Comparison of ENCODE assay signal across 13 cellular contexts in genomic region chr13:44402902-44403719, GRCh38. TPM values are rescaled to one million over a fixed set of nuclear protein-coding genes. Genes with fewer than 3 reads are reported as not detected.
DNase-seq lines count a peak whose midpoint lies in the region; ATAC-seq and TF ChIP-seq lines count a peak whose summit lies in the region.
"Had no signal": no experiment of that assay in that cellular context is flagged by ENCODE, and none has a peak within 500 bp of the region (broad histone marks: within the 10 kb centered on the region; RNA-seq: fewer than 3 reads in every experiment).

No MANE protein-coding gene starts in this region.

- H3K4me2 ChIP-seq in PC-3 (ENCODE audit: low read length) = peak overlapping the region; percentile 66

- H3K4me1 ChIP-seq in PC-3 (ENCODE audit: insufficient read depth, low read length) (peaks cover 21% of the 10 kb centered on the region), stomach (peaks cover 5 to 32% (median 24%) of the 10 kb centered on the region in 4 donors)

- no peaks in the 10 kb centered on the region for H4K20me1 ChIP-seq in PC-3 (ENCODE audit: low read length)

- ATAC-seq in PC-3 (peak; percentile 44), GM21423 (IDR thresholded peaks at IDR 0.05; ENCODE audit: unreplicated experiment) (no peak), HG03108 (IDR thresholded peaks at IDR 0.05; ENCODE audit: unreplicated experiment) (no peak)
- ATAC-seq: natural killer cell treated with Interleukin-12 subunit alpha and Interleukin-12 subunit beta and Interleukin-15 and Interleukin-18, amount 100 ng/mL, for 72 hours; stimulated activated naive B cell treated with anti-CD40 and anti-IgM and Interleukin-4, amounts not matched to agents 10 μg/mL and 1 μg/mL and 100 μg/mL, for 72 hours had no signal

- no peaks in the 10 kb centered on the region for H3K9me3 ChIP-seq in PC-3 (ENCODE audit: low read length)
- H3K9me3 ChIP-seq in stomach = no peaks in the 10 kb centered on the region

- no peaks in the 10 kb centered on the region for H3K79me2 ChIP-seq in PC-3 (ENCODE audit: low read length)

- CTCF ChIA-PET in PC-3 (lab: Charles Lee) = no interaction called here

- TF ChIP-seq CTCF in PC-3 (conservative IDR thresholded peaks at IDR 0.05; ENCODE audit: low read depth, low read length) = no peak
- no peak for TF ChIP-seq CTCF in stomach (IDR thresholded peaks at IDR 0.05)

- no peak for TF ChIP-seq EP300 in stomach (IDR thresholded peaks at IDR 0.05)

- TF ChIP-seq POLR2A in stomach (IDR thresholded peaks at IDR 0.05) = no peak

- peak overlapping the region; percentile 68 for H2AFZ ChIP-seq in PC-3 (ENCODE audit: low read length)

- H3K4me3 ChIP-seq in PC-3 (ENCODE audit: low read length) = peak overlapping the region; percentile 5; the same call in 1 of the 2 replicates
- H3K4me3 ChIP-seq in stomach = peak overlapping the region in 1 of 4 donors; percentile 18

- peak overlapping the region; percentile 51 for H3K27ac ChIP-seq in PC-3 (ENCODE audit: low read length)
- peak overlapping the region; percentile 63 to 83 (median 78) for H3K27ac ChIP-seq in stomach

- 29 to 52% (median 41%) methylated on average over 17 of the region's 17 CpGs for WGBS in stomach, 5 donors

- intact Hi-C loops in PC-3 (cut with micrococcal nuclease) (no loop called here), stomach (cut with DNase I; ENCODE audit: low total_unique reads) (no loop called here)

- DNase-seq in NCI-H1417 (lab: John Stamatoyannopoulos, UW) = peak; percentile 8 to 81 (median 29)
- no peak for DNase-seq in NCI-H1417 treated with DMSO at 0.1 percent for 48 hours (lab: John Stamatoyannopoulos, UW)
- DNase-seq in PC-3 = peak; percentile 71
- peak; percentile 64 for DNase-seq in left kidney (ENCODE audit: low read depth, low spot score)
- DNase-seq in stomach = peak; percentile 82
- no peak for DNase-seq in midbrain (lab: John Stamatoyannopoulos, UW)
- DNase-seq: activated T-cell treated with anti-CD3 and anti-CD28 coated beads, Interleukin-2, amount 50 U/mL, for 24 hours; erythroblast; NCI-H1694; stimulated activated naive B cell treated with anti-CD40 and anti-IgM and Interleukin-4, amounts not matched to agents 10 μg/mL and 1 μg/mL and 100 μg/mL, for 72 hours had no signal

- no peaks in the 10 kb centered on the region for H3F3A ChIP-seq in PC-3 (ENCODE audit: low read length, unreplicated experiment)

- no peaks in the 10 kb centered on the region for H3K36me3 ChIP-seq in PC-3 (ENCODE audit: low read depth, low read length)
- H3K36me3 ChIP-seq in stomach = no peaks in the 10 kb centered on the region

- POLR2A ChIA-PET in PC-3 (lab: Charles Lee; ENCODE audit: unreplicated experiment) = no interaction called here

- H3K27me3 ChIP-seq in PC-3 (ENCODE audit: low read length) (no peaks in the 10 kb centered on the region), stomach (no peaks in the 10 kb centered on the region)

- H3K9me2 ChIP-seq in PC-3 (replicated peaks; ENCODE audit: low read length) = no peaks in the 10 kb centered on the region

- no TSS peak for BruUV-seq in PC-3 (replicated peaks; lab: Mats Ljungman, UMichigan)

- H3K9ac ChIP-seq in PC-3 (ENCODE audit: low read length) = peak overlapping the region; percentile 18; the same call in 1 of the 2 replicates

RNA-seq across cellular contexts. Expression of gene SERP2, which starts 29.5 kb away (rescaled TPM):
- total RNA-seq in PC-3 (2014; rRNA removed) = 1.0 and 1.2 TPM in 2 replicates
- total RNA-seq in stomach = 100 to 1,000 TPM in 1 of 5 donors, 1 to 10 TPM in 3, not detected in 1; 1.0 to 255 (median 4.3) TPM
- polyA plus RNA-seq in stomach = 10 to 100 TPM in 1 of 3 donors, 1 to 10 TPM in 2; 9.3 to 11.0 (median 9.5) TPM

Comparison
In these comparisons a context has a peak if more than half of its experiments do, and no peak if none do; other contexts are left out.
1. DNase-seq: peak in NCI-H1417 (3 of 3), PC-3 (single experiment), left kidney (single experiment) and stomach (single experiment); none in NCI-H1417 treated with DMSO at 0.1 percent for 48 hours (single experiment) and midbrain (single experiment).